Comparison of ENCODE assay signal across 8 cellular contexts in the genomic region with DNA sequence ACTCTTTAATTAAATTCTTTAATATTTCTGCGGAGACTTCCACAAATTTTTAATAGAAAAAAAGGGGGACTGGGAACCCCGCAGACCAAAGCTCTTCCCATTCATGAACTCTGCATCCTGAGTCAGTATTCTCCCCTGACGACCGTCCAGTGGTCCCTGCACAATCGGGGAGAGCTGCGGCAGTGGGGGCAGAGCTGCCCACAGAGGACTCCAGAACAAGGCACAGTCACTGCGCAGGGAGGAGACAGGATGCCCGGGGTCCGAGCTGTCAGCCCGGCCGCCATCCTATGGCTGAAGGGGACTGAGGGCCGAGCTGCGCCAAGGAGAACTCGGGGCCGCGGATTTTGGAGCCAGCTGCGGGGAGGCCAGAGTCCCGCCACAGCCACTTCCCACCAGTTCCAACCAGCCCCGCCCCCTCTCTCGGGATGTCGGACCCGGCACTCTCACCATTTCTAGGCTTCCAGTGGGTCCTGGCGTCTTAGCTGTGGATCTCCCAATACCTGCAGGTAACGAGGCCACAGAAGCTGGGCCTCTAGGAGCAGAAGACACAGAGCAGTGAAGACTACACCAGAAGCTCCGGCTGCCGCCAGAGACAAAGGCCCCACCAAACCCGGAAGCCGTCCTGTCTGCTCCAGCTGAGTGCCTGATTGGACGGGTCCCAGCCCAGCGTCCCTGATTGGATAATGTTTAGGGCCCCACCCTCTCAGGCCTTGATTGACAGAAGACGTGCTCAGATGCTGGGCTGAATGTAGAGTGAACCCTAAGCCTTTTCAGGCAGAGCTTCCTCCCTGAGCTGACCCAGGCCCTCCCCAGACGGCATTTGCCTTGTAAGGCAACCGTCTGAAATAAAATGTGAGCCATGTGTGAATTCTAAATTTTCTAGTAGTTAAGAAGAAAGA. TPM values are rescaled to one million over a fixed set of nuclear protein-coding genes. Genes with fewer than 3 reads are reported as not detected.
A peak's percentile ranks its signal among the peaks of the same experiment; 100 is the strongest.
DNase-seq lines count a peak whose midpoint lies in the region; ATAC-seq and TF ChIP-seq lines count a peak whose summit lies in the region.

Gene ERV3-1 (minus strand): TSS at position 594 of the 899 bp plus-strand sequence. CDS start 13,661 bp downstream, outside the sequence.

- peak within 1 kb of the TSS; percentile 81 for H3K4ac ChIP-seq in mesendoderm (ENCODE audit: low read depth, low read length)

- H3K4me2 ChIP-seq in mesendoderm (ENCODE audit: low read length) = peak within 1 kb of the TSS; percentile 37

- H3K4me3 ChIP-seq in endodermal cell (ENCODE audit: low read length) (peak within 1 kb of the TSS; percentile 87), mesendoderm (ENCODE audit: low read length) (peak within 1 kb of the TSS; percentile 55)

- H3K56ac ChIP-seq in mesendoderm (ENCODE audit: low read length) = peak within 1 kb of the TSS; percentile 83

- H3K4me1 ChIP-seq in endodermal cell (ENCODE audit: control insufficient read depth, insufficient read depth, low read length) (no peaks in the 10 kb centered on the region), mesendoderm (ENCODE audit: control insufficient read depth, low read depth, low read length) (no peaks in the 10 kb centered on the region)

- peak; percentile 99 for ATAC-seq in GM19468 (IDR thresholded peaks at IDR 0.05; ENCODE audit: extremely low read depth, unreplicated experiment)
- ATAC-seq in activated CD8-positive, alpha-beta memory T cell treated with anti-CD3 and anti-CD28 coated beads, Interleukin-2, amount 10 ng/mL, durations not matched to agents 7 days and 5 days = peak; percentile 100

- H3K79me1 ChIP-seq in mesendoderm (ENCODE audit: low read length) = peaks cover 10% of the 10 kb centered on the region

- H3K9me3 Mint-ChIP-seq in activated CD8-positive, alpha-beta memory T cell treated with anti-CD3 and anti-CD28 coated beads, Interleukin-2, amount 10 ng/mL, durations not matched to agents 7 days and 5 days (ENCODE audit: low read depth) = peaks cover 16% of the 10 kb centered on the region
- peaks cover 12% of the 10 kb centered on the region for H3K9me3 Mint-ChIP-seq in endodermal cell

- peaks cover 46% of the 10 kb centered on the region for H3K36me3 Mint-ChIP-seq in activated CD8-positive, alpha-beta memory T cell treated with anti-CD3 and anti-CD28 coated beads, Interleukin-2, amount 10 ng/mL, durations not matched to agents 7 days and 5 days
- H3K36me3 Mint-ChIP-seq in endodermal cell (ENCODE audit: low read depth) = peaks cover 30% of the 10 kb centered on the region

- peak within 1 kb of the TSS; percentile 95 for H3K9ac ChIP-seq in endodermal cell (ENCODE audit: extremely low read depth, low read length, poor library complexity, severe bottlenecking)
- peak within 1 kb of the TSS; percentile 65 for H3K9ac ChIP-seq in mesendoderm (ENCODE audit: low read length)

- peak within 1 kb of the TSS; percentile 76 for H4K8ac ChIP-seq in mesendoderm (ENCODE audit: low read depth, low read length)

- CTCF ChIA-PET in activated CD8-positive, alpha-beta memory T cell treated with anti-CD3 and anti-CD28 coated beads, Interleukin-2, amount 10 ng/mL, durations not matched to agents 7 days and 5 days (lab: Charles Lee) = interaction anchor here (0.5 to 1.3 kb wide), 2 partner anchors 55 to 974 kb away, joined by 3 to 9 read pairs; no protein-coding TSS in a partner anchor

- no peak within 1 kb of the TSS for H2BK15ac ChIP-seq in mesendoderm (replicated peaks; ENCODE audit: low read depth)

- no peak within 1 kb of the TSS for H4K5ac ChIP-seq in mesendoderm (ENCODE audit: low read length)

- H3K27me3 Mint-ChIP-seq in activated CD8-positive, alpha-beta memory T cell treated with anti-CD3 and anti-CD28 coated beads, Interleukin-2, amount 10 ng/mL, durations not matched to agents 7 days and 5 days = no peaks in the 10 kb centered on the region
- no peaks in the 10 kb centered on the region for H3K27me3 Mint-ChIP-seq in endodermal cell (ENCODE audit: insufficient read depth)

- H3K27ac ChIP-seq in endodermal cell (ENCODE audit: low read depth, low read length) (peak within 1 kb of the TSS; percentile 99), mesendoderm (ENCODE audit: low read depth, low read length) (peak within 1 kb of the TSS; percentile 57)

- H3K4me1 Mint-ChIP-seq in activated CD8-positive, alpha-beta memory T cell treated with anti-CD3 and anti-CD28 coated beads, Interleukin-2, amount 10 ng/mL, durations not matched to agents 7 days and 5 days = peaks cover 25% of the 10 kb centered on the region
- peaks cover 18% of the 10 kb centered on the region for H3K4me1 Mint-ChIP-seq in endodermal cell

- no peaks in the 10 kb centered on the region for H3K27me3 ChIP-seq in endodermal cell (ENCODE audit: control insufficient read depth, insufficient read depth, low read length, poor library complexity, severe bottlenecking)
- no peaks in the 10 kb centered on the region for H3K27me3 ChIP-seq in mesendoderm (ENCODE audit: insufficient read depth, low read length, poor library complexity)

- H2AK5ac ChIP-seq in mesendoderm (ENCODE audit: low read length) = no peak within 1 kb of the TSS

- no peak within 1 kb of the TSS for H3K23ac ChIP-seq in mesendoderm (ENCODE audit: low read length)

- DNase-seq in CMK (ENCODE audit: low read depth) (peak; percentile 92), HS-5 (ENCODE audit: low read depth) (peak; percentile 79), NOMO-1 treated with DMSO at 0.1 percent for 48 hours (lab: John Stamatoyannopoulos, UW; ENCODE audit: unreplicated experiment) (peak; percentile 97), endodermal cell (peak; percentile 98), mesendoderm (peak; percentile 99)
- peak; percentile 97 for DNase-seq in activated CD8-positive, alpha-beta memory T cell treated with anti-CD3 and anti-CD28 coated beads, Interleukin-2, amount 10 ng/mL, durations not matched to agents 7 days and 5 days
- peak; percentile 82 for DNase-seq in stimulated activated CD8-positive, alpha-beta memory T cell treated with anti-CD3 and anti-CD28 coated beads, Interleukin-15, amount 100 ng/mL, for 1 hour (ENCODE audit: low read depth)

- H3K36me3 ChIP-seq in endodermal cell (ENCODE audit: control insufficient read depth, insufficient read depth, low read length) = peaks cover 26% of the 10 kb centered on the region
- no peaks in the 10 kb centered on the region for H3K36me3 ChIP-seq in mesendoderm (ENCODE audit: control insufficient read depth, insufficient read depth, low read length)

- no peak for TF ChIP-seq CTCF in endodermal cell (conservative IDR thresholded peaks at IDR 0.05)

- H2BK120ac ChIP-seq in mesendoderm (ENCODE audit: low read depth, low read length) = no peak within 1 kb of the TSS

- H3K4me3 Mint-ChIP-seq in activated CD8-positive, alpha-beta memory T cell treated with anti-CD3 and anti-CD28 coated beads, Interleukin-2, amount 10 ng/mL, durations not matched to agents 7 days and 5 days = peak within 1 kb of the TSS; percentile 92
- H3K4me3 Mint-ChIP-seq in endodermal cell = peak within 1 kb of the TSS; percentile 96

- peaks cover 19% of the 10 kb centered on the region for H3K9me3 ChIP-seq in endodermal cell (ENCODE audit: control insufficient read depth, low read length)

- H2BK5ac ChIP-seq in mesendoderm (ENCODE audit: low read length) = no peak within 1 kb of the TSS

- H3K27ac Mint-ChIP-seq in activated CD8-positive, alpha-beta memory T cell treated with anti-CD3 and anti-CD28 coated beads, Interleukin-2, amount 10 ng/mL, durations not matched to agents 7 days and 5 days = peak within 1 kb of the TSS; percentile 95
- peak within 1 kb of the TSS; percentile 99 for H3K27ac Mint-ChIP-seq in endodermal cell

- WGBS in endodermal cell (ENCODE audit: insufficient coverage in 1 of 2, insufficient read length in 1 of 2), 2 experiments = 0 to 1% methylated on average over 20 to 32 of the region's 33 CpGs
- WGBS in mesendoderm (ENCODE audit: extremely low coverage, insufficient coverage, low lambda C conversion rate) = 100% methylated on average over 1 of the region's 33 CpGs

- peak within 1 kb of the TSS; percentile 96 for H3K18ac ChIP-seq in mesendoderm (ENCODE audit: low read length)

- H3K79me2 ChIP-seq in mesendoderm (ENCODE audit: control insufficient read depth, insufficient read depth, low read length) = peaks cover 6% of the 10 kb centered on the region

RNA-seq across cellular contexts. Expression of gene ERV3-1, which starts in this region (rescaled TPM):
- 10 to 100 TPM in 1 of 2 experiments, 1 to 10 TPM in 1; 9.5 to 15.1 TPM for total RNA-seq in activated CD8-positive, alpha-beta memory T cell treated with anti-CD3 and anti-CD28 coated beads, Interleukin-2, amount 10 ng/mL, durations not matched to agents 7 days and 5 days
- 10 to 100 TPM; 38.2 to 44.6 TPM for total RNA-seq in endodermal cell
- polyA plus RNA-seq in endodermal cell (2013, experiment 1 of 2) = 32.7 TPM
- polyA plus RNA-seq in endodermal cell (2013, experiment 2 of 2) = 31.8 TPM
- polyA plus RNA-seq in mesendoderm (2013, experiment 1 of 2) = 6.9 TPM
- polyA plus RNA-seq in mesendoderm (2013, experiment 2 of 2) = 7.2 TPM

Comparison
In these comparisons a context has a peak if more than half of its experiments do, and no peak if none do; other contexts are left out.
1. Peak in every context shown above with its lines: DNase-seq, ATAC-seq, H3K4me3 ChIP-seq and H3K27ac ChIP-seq.